In genomic region chr1:25694591-25695007, GRCh38 we compare ENCODE assay signal across 12 cellular contexts.
DNase-seq lines count a peak whose midpoint lies in the region; ATAC-seq and TF ChIP-seq lines count a peak whose summit lies in the region.
"Had no signal": no experiment of that assay in that cellular context is flagged by ENCODE, and none has a peak within 500 bp of the region (broad histone marks: within the 10 kb centered on the region; RNA-seq: fewer than 3 reads in every experiment).

No MANE protein-coding gene starts in this region.

- TF ChIP-seq POLR2A in sigmoid colon (IDR thresholded peaks at IDR 0.05), result no peak

- H3K4me3 ChIP-seq in brain microvascular endothelial cell (ENCODE audit: low read depth, low read length), result no peak overlapping the region
- no peak overlapping the region for H3K4me3 ChIP-seq in right atrium auricular region
- H3K4me3 ChIP-seq in sigmoid colon, result no peak overlapping the region

- H3K27me3 ChIP-seq in brain microvascular endothelial cell (replicated peaks) (no peaks in the 10 kb centered on the region), right atrium auricular region (no peaks in the 10 kb centered on the region), sigmoid colon (no peaks in the 10 kb centered on the region)

- WGBS in sigmoid colon, 2 donors, result 71 to 75% methylated on average over 4 of the region's 4 CpGs

- DNase-seq in EH (ENCODE audit: low read depth) (peak; percentile 28), brain microvascular endothelial cell (no peak), right atrium auricular region (ENCODE audit: low spot score) (no peak), sigmoid colon (peak; percentile 82), T-helper 1 cell (no peak)
- DNase-seq: COR-L47; NCI-H1048; stimulated activated CD4-positive, alpha-beta T cell treated with anti-CD3 and anti-CD28 coated beads, Interleukin-12 subunit alpha, Interleukin-12 subunit beta, amount 100 ng/mL, for 4 hours; stimulated activated naive CD4-positive, alpha-beta T cell had no signal

- intact Hi-C loops in sigmoid colon (cut with DNase I), result loop anchor here (1.0 to 2.0 kb wide), 2 partner anchors 48 to 78 kb away; partner anchors contain the start of gene MAN1C1

- H3K36me3 ChIP-seq in brain microvascular endothelial cell (replicated peaks) (no peaks in the 10 kb centered on the region), right atrium auricular region (no peaks in the 10 kb centered on the region), sigmoid colon (no peaks in the 10 kb centered on the region)

- H3K27ac ChIP-seq in brain microvascular endothelial cell (peak overlapping the region; percentile 88), right atrium auricular region (peak overlapping the region; percentile 74 to 76), sigmoid colon (peak overlapping the region; percentile 81 to 90 (median 88))

- no peak for TF ChIP-seq EP300 in sigmoid colon (IDR thresholded peaks at IDR 0.05)

- TF ChIP-seq CTCF in brain microvascular endothelial cell (IDR thresholded peaks at IDR 0.05; ENCODE audit: low read depth, low read length, missing control alignments) (peak; percentile 43), right atrium auricular region (IDR thresholded peaks at IDR 0.05) (no peak), sigmoid colon (IDR thresholded peaks at IDR 0.05) (peak in 2 of 4 experiments; percentile 39 to 50)

- in situ Hi-C loops in brain microvascular endothelial cell (cut with HindIII; ENCODE audit: low pct_ligation_motif_present, low sequenced_read_pairs), result no loop called here

- H3K9me3 ChIP-seq in right atrium auricular region, result no peaks in the 10 kb centered on the region
- H3K9me3 ChIP-seq in sigmoid colon, result no peaks in the 10 kb centered on the region

- ATAC-seq in GM18867 (IDR thresholded peaks at IDR 0.05; ENCODE audit: unreplicated experiment) (no peak), HG03280 (IDR thresholded peaks at IDR 0.05; ENCODE audit: unreplicated experiment) (no peak), GM18519 (IDR thresholded peaks at IDR 0.05; ENCODE audit: low FRiP score, unreplicated experiment) (no peak)

- H3K4me1 ChIP-seq in right atrium auricular region, result peaks cover 0 to 59% of the 10 kb centered on the region in 2 donors
- H3K4me1 ChIP-seq in sigmoid colon, result peaks cover 0 to 66% (median 63%) of the 10 kb centered on the region in 4 donors

Comparison
In these comparisons a context has a peak if more than half of its experiments do, and no peak if none do; other contexts are left out.
1. DNase-seq: peak in EH (single experiment) and sigmoid colon (single experiment); none in brain microvascular endothelial cell (single experiment), right atrium auricular region (single experiment) and T-helper 1 cell (0 of 5).
2. Peak in every context shown above with its lines, with median percentiles within 50 percentile points of each other: H3K27ac ChIP-seq.